1 cellular context compared by ENCODE assay signal in genomic region chr6:22147983-22148797, GRCh38.
A peak's percentile ranks its signal among the peaks of the same experiment; 100 is the strongest.
TF ChIP-seq lines count a peak whose summit lies in the region.

No MANE protein-coding gene starts in this region.

TF ChIP-seq in HepG2, 621 proteins besides CTCF, POLR2A, EP300 and RAD21 (continued from another document):
- TF ChIP-seq TRIM22 (IDR thresholded peaks at IDR 0.05) (no peak), BCL6 (CRISPR knock-in tag; IDR thresholded peaks at IDR 0.05) (0 out of 2 replicates have a peak, but pooled peaks have one; percentile 16), ISX (CRISPR knock-in tag; conservative IDR thresholded peaks at IDR 0.05) (no peak), ZBTB14 (CRISPR knock-in tag; IDR thresholded peaks at IDR 0.05) (no peak), ZZZ3 (CRISPR knock-in tag; IDR thresholded peaks at IDR 0.05; ENCODE audit: borderline replicate concordance) (no peak), E2F2 (CRISPR knock-in tag; IDR thresholded peaks at IDR 0.05; ENCODE audit: borderline replicate concordance) (peak; percentile 46; the same call in 1 of the 2 replicates), TEAD3 (CRISPR knock-in tag; optimal IDR thresholded peaks at IDR 0.05; ENCODE audit: borderline replicate concordance) (peak; percentile 99)
